In genomic region chr6:3228046-3228671, GRCh38 we compare ENCODE assay signal across 1 cellular context.
A peak's percentile ranks its signal among the peaks of the same experiment; 100 is the strongest.
TF ChIP-seq lines count a peak whose summit lies in the region.

No MANE protein-coding gene starts in this region.

TF ChIP-seq in K562, 482 proteins besides CTCF, POLR2A, EP300 and RAD21 (continued from another document and continues in another):
- TF ChIP-seq CHAMP1 (IDR thresholded peaks at IDR 0.05): no peak
- TF ChIP-seq GABPA (tag; conservative IDR thresholded peaks at IDR 0.05; ENCODE audit: low read depth): no peak
- no peak for TF ChIP-seq ILK (tag; IDR thresholded peaks at IDR 0.05; ENCODE audit: borderline replicate concordance, low read depth)
- no peak for TF ChIP-seq ZMIZ1 (IDR thresholded peaks at IDR 0.05; ENCODE audit: low read depth in 2 of 2, low read length in 2 of 2)
- 0 out of 2 replicates have a peak, but pooled peaks have one; percentile 3 for TF ChIP-seq MYC (IDR thresholded peaks at IDR 0.05; ENCODE audit: low read depth, low read length)
- TF ChIP-seq MYC (CRISPR knock-in tag; IDR thresholded peaks at IDR 0.05; ENCODE audit: borderline replicate concordance, low read depth): no peak
- 0 out of 2 replicates have a peak, but pooled peaks have one; percentile 18 for TF ChIP-seq ZNF143 (CRISPR knock-in tag; IDR thresholded peaks at IDR 0.05)
- TF ChIP-seq RAD51 (IDR thresholded peaks at IDR 0.05; ENCODE audit: borderline replicate concordance, low read depth): no peak
- TF ChIP-seq KAT2B (IDR thresholded peaks at IDR 0.05; ENCODE audit: low read depth, low read length): no peak
- TF ChIP-seq E2F5 (CRISPR knock-in tag; IDR thresholded peaks at IDR 0.05): no peak
- TF ChIP-seq KLF13 (tag; IDR thresholded peaks at IDR 0.05; ENCODE audit: borderline replicate concordance, low read depth): no peak
- no peak for TF ChIP-seq TFAM (CRISPR knock-in tag; conservative IDR thresholded peaks at IDR 0.05)
- no peak for TF ChIP-seq GMEB1 (CRISPR knock-in tag; IDR thresholded peaks at IDR 0.05)
- no peak for TF ChIP-seq CHD1 (IDR thresholded peaks at IDR 0.05; ENCODE audit: low read length)
- no peak for TF ChIP-seq ZNF318 (IDR thresholded peaks at IDR 0.05; ENCODE audit: borderline replicate concordance in 1 of 2, low read depth in 1 of 2)
- TF ChIP-seq MIER1 (IDR thresholded peaks at IDR 0.05; ENCODE audit: low read depth): no peak
- no peak for TF ChIP-seq ATF6 (CRISPR knock-in tag; IDR thresholded peaks at IDR 0.05)
- TF ChIP-seq NCOA1 (IDR thresholded peaks at IDR 0.05; ENCODE audit: low read depth): no peak
- no peak for TF ChIP-seq BRD9 (IDR thresholded peaks at IDR 0.05; ENCODE audit: low read depth, partially characterized antibody)
- TF ChIP-seq FIP1L1 (IDR thresholded peaks at IDR 0.05; ENCODE audit: low read depth, low read length, poor library complexity, severe bottlenecking): no peak
- no peak for TF ChIP-seq ARID4B (CRISPR knock-in tag; IDR thresholded peaks at IDR 0.05)
- no peak for TF ChIP-seq ZNF408 (CRISPR knock-in tag; IDR thresholded peaks at IDR 0.05; ENCODE audit: low read depth)
- no peak for TF ChIP-seq YBX1 (IDR thresholded peaks at IDR 0.05)
- no peak for TF ChIP-seq CCAR2 (IDR thresholded peaks at IDR 0.05; ENCODE audit: low read depth, low read length)
- no peak for TF ChIP-seq HDAC3 (IDR thresholded peaks at IDR 0.05; ENCODE audit: borderline replicate concordance, partially characterized antibody)
- TF ChIP-seq ZNF511 (CRISPR knock-in tag; IDR thresholded peaks at IDR 0.05): 0 out of 2 replicates have a peak, but pooled peaks have one; percentile 21
- no peak for TF ChIP-seq SIN3A (IDR thresholded peaks at IDR 0.05; ENCODE audit: borderline replicate concordance in 2 of 2, control insufficient read depth in 1 of 2, low read depth in 2 of 2, low read length in 2 of 2)
- no peak for TF ChIP-seq CBFA2T3 (IDR thresholded peaks at IDR 0.05)
- no peak for TF ChIP-seq SREBF1 (IDR thresholded peaks at IDR 0.05; ENCODE audit: borderline replicate concordance, low read depth, low read length)
